Comparison of ENCODE assay signal across 8 cellular contexts in genomic region chr1:38817958-38818705, GRCh38. TPM values are rescaled to one million over a fixed set of nuclear protein-coding genes. Genes with fewer than 3 reads are reported as not detected.
DNase-seq lines count a peak whose midpoint lies in the region; ATAC-seq and TF ChIP-seq lines count a peak whose summit lies in the region.

No MANE protein-coding gene starts in this region.

- peak overlapping the region; percentile 15 for H2BK15ac ChIP-seq in mesendoderm (replicated peaks; ENCODE audit: low read depth)

- H3K79me2 ChIP-seq in mesendoderm (ENCODE audit: control insufficient read depth, insufficient read depth, low read length): no peaks in the 10 kb centered on the region

- peaks cover 67% of the 10 kb centered on the region for H3K27me3 Mint-ChIP-seq in activated B cell treated with CpG ODN at 0.5 μM for 24 hours
- H3K27me3 Mint-ChIP-seq in stimulated activated memory B cell treated with anti-CD40 and anti-IgM and Interleukin-4, amounts not matched to agents 10 μg/mL and 1 μg/mL and 100 μg/mL, for 72 hours: peaks cover 78% of the 10 kb centered on the region

- no peaks in the 10 kb centered on the region for H3K36me3 Mint-ChIP-seq in activated B cell treated with CpG ODN at 0.5 μM for 24 hours (ENCODE audit: low read depth)
- no peaks in the 10 kb centered on the region for H3K36me3 Mint-ChIP-seq in stimulated activated memory B cell treated with anti-CD40 and anti-IgM and Interleukin-4, amounts not matched to agents 10 μg/mL and 1 μg/mL and 100 μg/mL, for 72 hours

- peak overlapping the region; percentile 90 for H3K56ac ChIP-seq in mesendoderm (ENCODE audit: low read length)

- CTCF ChIA-PET in activated B cell treated with CpG ODN at 0.5 μM for 24 hours (lab: Charles Lee): interaction anchor here (0.8 to 1.5 kb wide), 3 partner anchors 8 to 19 kb away, joined by 4 read pairs; no protein-coding TSS in a partner anchor

- no CpG with 5 or more reads among the region's 79 CpGs for WGBS in mesendoderm (ENCODE audit: extremely low coverage, insufficient coverage, low lambda C conversion rate)

- no peaks in the 10 kb centered on the region for H3K9me3 ChIP-seq in colonic mucosa

- no peak overlapping the region for H3K23ac ChIP-seq in mesendoderm (ENCODE audit: low read length)

- H3K27ac ChIP-seq in colonic mucosa (no peak overlapping the region), mesendoderm (ENCODE audit: low read depth, low read length) (peak overlapping the region; percentile 42)

- H3K79me1 ChIP-seq in mesendoderm (ENCODE audit: low read length): no peaks in the 10 kb centered on the region

- no peak overlapping the region for H4K8ac ChIP-seq in mesendoderm (ENCODE audit: low read depth, low read length)

- H3K36me3 ChIP-seq in colonic mucosa (no peaks in the 10 kb centered on the region), mesendoderm (ENCODE audit: control insufficient read depth, insufficient read depth, low read length) (no peaks in the 10 kb centered on the region)

- no peak overlapping the region for H2AK5ac ChIP-seq in mesendoderm (ENCODE audit: low read length)

- H3K4me2 ChIP-seq in mesendoderm (ENCODE audit: low read length): peak overlapping the region; percentile 96

- TF ChIP-seq CTCF in activated B cell treated with CpG ODN at 0.5 μM for 24 hours (IDR thresholded peaks at IDR 0.05): no peak
- peak; percentile 81 for TF ChIP-seq CTCF in colonic mucosa (IDR thresholded peaks at IDR 0.05)

- H3K9ac ChIP-seq in colonic mucosa (ENCODE audit: low read depth in 2 of 2, low read length in 2 of 2): no peak overlapping the region
- H3K9ac ChIP-seq in mesendoderm (ENCODE audit: low read length): peak overlapping the region; percentile 65

- peaks cover 31% of the 10 kb centered on the region for H3K27me3 ChIP-seq in colonic mucosa
- H3K27me3 ChIP-seq in mesendoderm (ENCODE audit: insufficient read depth, low read length, poor library complexity): no peaks in the 10 kb centered on the region

- intact Hi-C loops in activated B cell treated with CpG ODN at 0.5 μM for 24 hours (cut with micrococcal nuclease): loop anchor here (5.0 kb wide), 2 partner anchors 211 to 776 kb away; no protein-coding TSS in a partner anchor
- intact Hi-C loops in colonic mucosa (cut with DNase I): no loop called here

- POLR2A ChIA-PET in activated B cell treated with CpG ODN at 0.5 μM for 24 hours (lab: Charles Lee): no interaction called here

- H3K4me1 Mint-ChIP-seq in activated B cell treated with CpG ODN at 0.5 μM for 24 hours: peaks cover 21% of the 10 kb centered on the region
- peaks cover 13% of the 10 kb centered on the region for H3K4me1 Mint-ChIP-seq in stimulated activated memory B cell treated with anti-CD40 and anti-IgM and Interleukin-4, amounts not matched to agents 10 μg/mL and 1 μg/mL and 100 μg/mL, for 72 hours

- H3K4me3 ChIP-seq in colonic mucosa: peak overlapping the region; percentile 34
- H3K4me3 ChIP-seq in mesendoderm (ENCODE audit: low read length): peak overlapping the region; percentile 44

- no peak overlapping the region for H2BK5ac ChIP-seq in mesendoderm (ENCODE audit: low read length)

- H3K9me3 Mint-ChIP-seq in activated B cell treated with CpG ODN at 0.5 μM for 24 hours: no peaks in the 10 kb centered on the region
- no peaks in the 10 kb centered on the region for H3K9me3 Mint-ChIP-seq in stimulated activated memory B cell treated with anti-CD40 and anti-IgM and Interleukin-4, amounts not matched to agents 10 μg/mL and 1 μg/mL and 100 μg/mL, for 72 hours

- H4K5ac ChIP-seq in mesendoderm (ENCODE audit: low read length): no peak overlapping the region

- H3K27ac Mint-ChIP-seq in activated B cell treated with CpG ODN at 0.5 μM for 24 hours: no peak overlapping the region
- no peak overlapping the region for H3K27ac Mint-ChIP-seq in stimulated activated memory B cell treated with anti-CD40 and anti-IgM and Interleukin-4, amounts not matched to agents 10 μg/mL and 1 μg/mL and 100 μg/mL, for 72 hours

- peak; percentile 13 for DNase-seq in NOMO-1 treated with DMSO at 0.1 percent for 48 hours (lab: John Stamatoyannopoulos, UW; ENCODE audit: unreplicated experiment)
- DNase-seq in NOMO-1 treated with dmso at 0.1 percent for 144 hours (lab: John Stamatoyannopoulos, UW; ENCODE audit: unreplicated experiment): no peak
- peak; percentile 64 for DNase-seq in activated B cell treated with CpG ODN at 0.5 μM for 24 hours
- DNase-seq in colonic mucosa: no peak
- DNase-seq in mesendoderm: peak; percentile 58
- no peak for DNase-seq in SKM-1 treated with dmso at 0.1 percent for 144 hours (lab: John Stamatoyannopoulos, UW; ENCODE audit: unreplicated experiment)

- peak; percentile 72 for ATAC-seq in activated B cell treated with CpG ODN at 0.5 μM for 24 hours (ENCODE audit: low read depth)
- peak; percentile 47 for ATAC-seq in stimulated activated memory B cell treated with anti-CD40 and anti-IgM and Interleukin-4, amounts not matched to agents 10 μg/mL and 1 μg/mL and 100 μg/mL, for 72 hours
- no peak for ATAC-seq in GM19035 (IDR thresholded peaks at IDR 0.05; ENCODE audit: unreplicated experiment)

- H3K4me1 ChIP-seq in colonic mucosa (peaks cover 16% of the 10 kb centered on the region), mesendoderm (ENCODE audit: control insufficient read depth, low read depth, low read length) (no peaks in the 10 kb centered on the region)

- peak overlapping the region; percentile 4 for H3K18ac ChIP-seq in mesendoderm (ENCODE audit: low read length)

- no peak overlapping the region for H3K4ac ChIP-seq in mesendoderm (ENCODE audit: low read depth, low read length)

- H3K4me3 Mint-ChIP-seq in activated B cell treated with CpG ODN at 0.5 μM for 24 hours: no peak overlapping the region
- no peak overlapping the region for H3K4me3 Mint-ChIP-seq in stimulated activated memory B cell treated with anti-CD40 and anti-IgM and Interleukin-4, amounts not matched to agents 10 μg/mL and 1 μg/mL and 100 μg/mL, for 72 hours

- no peak overlapping the region for H2BK120ac ChIP-seq in mesendoderm (ENCODE audit: low read depth, low read length)

RNA-seq across cellular contexts. Expression of gene RRAGC, which starts 41.4 kb away (rescaled TPM):
- total RNA-seq in activated B cell treated with CpG ODN at 0.5 μM for 24 hours (33.7 and 35.9 TPM in 2 replicates), colonic mucosa (10 to 100 TPM; 14.7 to 30.6 TPM)
- 12.3 TPM for polyA plus RNA-seq in mesendoderm (2013, experiment 1 of 2)
- polyA plus RNA-seq in mesendoderm (2013, experiment 2 of 2): 12.5 TPM

RNA-seq across cellular contexts. Expression of gene MYCBP, which starts 55.0 kb away (rescaled TPM):
- total RNA-seq in activated B cell treated with CpG ODN at 0.5 μM for 24 hours: 18.6 and 19.2 TPM in 2 replicates
- 10 to 100 TPM; 42.0 to 55.1 TPM for total RNA-seq in colonic mucosa
- 47.2 TPM for polyA plus RNA-seq in mesendoderm (2013, experiment 1 of 2)
- polyA plus RNA-seq in mesendoderm (2013, experiment 2 of 2): 50.5 TPM

Comparison
In these comparisons a context has a peak if more than half of its experiments do, and no peak if none do; other contexts are left out.
1. DNase-seq: peak in NOMO-1 treated with DMSO at 0.1 percent for 48 hours (single experiment), activated B cell treated with CpG ODN at 0.5 μM for 24 hours (single experiment) and mesendoderm (single experiment); none in NOMO-1 treated with dmso at 0.1 percent for 144 hours (single experiment), colonic mucosa (single experiment) and SKM-1 treated with dmso at 0.1 percent for 144 hours (single experiment).